Comparison of ENCODE assay signal across 8 cellular contexts in the genomic region with DNA sequence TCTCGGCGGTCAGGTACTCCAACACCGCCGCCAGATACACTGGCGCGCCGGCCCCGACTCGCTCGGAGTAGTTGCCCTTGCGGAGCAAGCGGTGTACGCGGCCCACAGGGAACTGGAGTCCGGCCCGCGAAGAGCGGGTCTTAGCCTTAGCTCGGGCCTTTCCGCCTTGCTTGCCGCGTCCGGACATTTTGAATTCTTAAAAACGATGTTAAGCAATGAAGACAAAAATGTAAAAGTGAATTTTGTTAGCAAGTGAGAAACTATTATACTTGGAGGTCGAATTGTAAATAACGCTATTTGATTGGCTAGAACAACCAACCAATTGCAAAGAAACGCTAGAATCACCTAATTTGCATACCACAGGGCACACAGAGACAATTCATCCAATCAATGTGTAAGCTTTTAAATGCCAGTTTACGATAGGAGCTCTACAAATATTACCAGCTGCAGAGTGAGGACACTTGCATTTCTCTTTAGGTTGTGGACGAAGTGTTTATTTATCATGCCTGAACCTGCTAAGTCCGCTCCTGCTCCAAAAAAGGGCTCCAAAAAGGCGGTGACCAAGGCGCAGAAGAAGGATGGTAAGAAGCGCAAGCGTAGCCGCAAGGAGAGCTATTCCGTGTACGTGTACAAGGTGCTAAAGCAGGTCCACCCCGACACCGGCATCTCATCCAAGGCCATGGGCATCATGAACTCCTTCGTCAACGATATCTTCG.
DNase-seq lines count a peak whose midpoint lies in the region; ATAC-seq, FAIRE-seq and TF ChIP-seq lines count a peak whose summit lies in the region.

No MANE protein-coding gene starts in this region.

- FAIRE-seq in GM12891 (lab: Jason Lieb, UNC): peak; percentile 85

- DNase-seq in GM12891 (ENCODE audit: insufficient read length, low spot score): no peak
- DNase-seq in NCI-H1092 treated with DMSO at 0.1 percent for 48 hours (lab: John Stamatoyannopoulos, UW): peak; percentile 93
- peak; percentile 99 for DNase-seq in SK-N-MC (ENCODE audit: low read depth, low spot score)
- DNase-seq in amygdala (lab: John Stamatoyannopoulos, UW): peak in 46 of 56 donors; percentile 6 to 89 (median 45)
- DNase-seq in heart left ventricle: peak; percentile 55 to 86 (median 69)
- DNase-seq in HPDE6-E6E7 (ENCODE audit: extremely low spot score): no peak

- H3K36me3 ChIP-seq in SK-N-MC (ENCODE audit: insufficient read depth, low read length) (no peaks in the 10 kb centered on the region; the same call in 1 of the 2 replicates), heart left ventricle (no peaks in the 10 kb centered on the region), parathyroid adenoma (ENCODE audit: control insufficient read depth, insufficient read depth, low read length) (no peaks in the 10 kb centered on the region)

- no peaks in the 10 kb centered on the region for H3K9me3 ChIP-seq in SK-N-MC (ENCODE audit: low read depth, low read length)
- H3K9me3 ChIP-seq in heart left ventricle: no peaks in the 10 kb centered on the region
- H3K9me3 ChIP-seq in parathyroid adenoma (ENCODE audit: control insufficient read depth, low read length): no peaks in the 10 kb centered on the region

- TF ChIP-seq POLR2A in GM12891 (IDR thresholded peaks at IDR 0.05; ENCODE audit: low read depth, low read length) (peak; percentile 96), heart left ventricle (IDR thresholded peaks at IDR 0.05) (peak in 1 of 2 donors; percentile 74)

- 0 to 1% (median 1%) methylated on average over 33 to 42 of the region's 42 CpGs for WGBS in heart left ventricle, 4 donors

- H3K9ac ChIP-seq in SK-N-MC (ENCODE audit: insufficient read length): peak overlapping the region; percentile 97
- H3K9ac ChIP-seq in parathyroid adenoma: no peak overlapping the region

- H2AFZ ChIP-seq in parathyroid adenoma: peak overlapping the region; percentile 71

- ATAC-seq in HG02623 (IDR thresholded peaks at IDR 0.05; ENCODE audit: unreplicated experiment) (peak; percentile 47), heart left ventricle (peak; percentile 84 to 87 (median 86))

- H3K4me3 ChIP-seq in SK-N-MC: peak overlapping the region; percentile 100
- peak overlapping the region; percentile 44 to 77 (median 69) for H3K4me3 ChIP-seq in heart left ventricle
- peak overlapping the region; percentile 95 for H3K4me3 ChIP-seq in parathyroid adenoma (ENCODE audit: low read depth, low read length)

- H3K27ac ChIP-seq in SK-N-MC (peak overlapping the region; percentile 97), heart left ventricle (peak overlapping the region; percentile 62 to 96 (median 89)), parathyroid adenoma (peak overlapping the region; percentile 86)

- H3K4me1 ChIP-seq in heart left ventricle: peaks cover 0 to 56% (median 22%) of the 10 kb centered on the region in 12 donors
- H3K4me1 ChIP-seq in parathyroid adenoma: no peaks in the 10 kb centered on the region

- no peaks in the 10 kb centered on the region for H3K79me2 ChIP-seq in parathyroid adenoma

- TF ChIP-seq CTCF in heart left ventricle (IDR thresholded peaks at IDR 0.05) (no peak), parathyroid adenoma (IDR thresholded peaks at IDR 0.05) (no peak)

- H3K27me3 ChIP-seq in heart left ventricle: peaks cover 0 to 17% (median 0%) of the 10 kb centered on the region in 9 donors
- no peaks in the 10 kb centered on the region for H3K27me3 ChIP-seq in parathyroid adenoma (ENCODE audit: control insufficient read depth, insufficient read depth, low read length)

- H3K4me2 ChIP-seq in parathyroid adenoma (ENCODE audit: low read length): peak overlapping the region; percentile 60

- intact Hi-C loops in heart left ventricle (cut with DNase I): loop anchor here in 7 of 10 donors (2.0 to 10.0 kb wide), 9 partner anchors 40 to 177 kb away; a partner anchor contains a TSS

TF ChIP-seq in GM12891, 5 proteins besides CTCF, POLR2A, EP300 and RAD21:
- TF ChIP-seq POU2F2 (IDR thresholded peaks at IDR 0.05; ENCODE audit: low read depth, low read length) (peak; percentile 85), PAX5 (IDR thresholded peaks at IDR 0.05; ENCODE audit: insufficient read depth, low read length, severe bottlenecking) (no peak), POLR2AphosphoS5 (IDR thresholded peaks at IDR 0.05; ENCODE audit: low read depth, low read length) (peak; percentile 95), TAF1 (IDR thresholded peaks at IDR 0.05; ENCODE audit: low read depth, low read length) (peak; percentile 85), SPI1 (IDR thresholded peaks at IDR 0.05; ENCODE audit: low read depth, low read length) (no peak)

Comparison
In these comparisons a context has a peak if more than half of its experiments do, and no peak if none do; other contexts are left out.
1. DNase-seq: peak in NCI-H1092 treated with DMSO at 0.1 percent for 48 hours (single experiment), SK-N-MC (single experiment), amygdala (46 of 56) and heart left ventricle (5 of 5); none in GM12891 (single experiment) and HPDE6-E6E7 (single experiment).
2. Peak in every context shown above with its lines, with median percentiles within 50 percentile points of each other: H3K27ac ChIP-seq and H3K4me3 ChIP-seq.